ENCODE assay signal across 8 cellular contexts in genomic region chr19:41144403-41144802, GRCh38. TPM values are rescaled to one million over a fixed set of nuclear protein-coding genes. Genes with fewer than 3 reads are reported as not detected.
DNase-seq lines count a peak whose midpoint lies in the region; ATAC-seq and TF ChIP-seq lines count a peak whose summit lies in the region.

No MANE protein-coding gene starts in this region.

- H3K4me1 ChIP-seq in Loucy (ENCODE audit: insufficient read depth, low read length, poor library complexity, severe bottlenecking) (no peaks in the 10 kb centered on the region), SK-N-SH (ENCODE audit: control insufficient read depth in 1 of 2, insufficient read depth in 2 of 2, low read depth in 1 of 2, low read length in 1 of 2) (no peaks in the 10 kb centered on the region), uterus (no peaks in the 10 kb centered on the region)

- intact Hi-C loops in activated naive CD4-positive, alpha-beta T cell treated with anti-CD3 and anti-CD28 coated beads for 36 hours (cut with micrococcal nuclease) = loop anchor here (1.0 to 2.0 kb wide), 3 partner anchors 17 to 482 kb away; no protein-coding TSS in a partner anchor
- intact Hi-C loops in Right ventricle myocardium inferior (cut with DNase I) (loop anchor here (1.0 kb wide), 3 partner anchors 18 to 481 kb away; no protein-coding TSS in a partner anchor), uterus (cut with DNase I; ENCODE audit: low total_unique reads) (no loop called here)

- 28% methylated on average over 7 of the region's 7 CpGs for WGBS in SK-N-SH (ENCODE audit: low lambda C conversion rate)

- H3K79me2 ChIP-seq in Loucy (ENCODE audit: insufficient read depth, low read length) (no peaks in the 10 kb centered on the region), SK-N-SH (ENCODE audit: insufficient read depth) (no peaks in the 10 kb centered on the region)

- H4K20me1 ChIP-seq in Loucy (ENCODE audit: insufficient read depth, low read length, poor library complexity, severe bottlenecking) (no peaks in the 10 kb centered on the region), SK-N-SH (ENCODE audit: insufficient read depth) (no peaks in the 10 kb centered on the region)

- no peaks in the 10 kb centered on the region for H3K9me3 Mint-ChIP-seq in activated naive CD4-positive, alpha-beta T cell treated with anti-CD3 and anti-CD28 coated beads for 36 hours
- no peaks in the 10 kb centered on the region for H3K9me3 Mint-ChIP-seq in progenitor cell of endocrine pancreas (ENCODE audit: low read depth)

- H3K9me2 ChIP-seq in Loucy (replicated peaks; ENCODE audit: low read depth, low read length) = no peaks in the 10 kb centered on the region
- H3K9me2 ChIP-seq in SK-N-SH = no peaks in the 10 kb centered on the region

- POLR2A ChIA-PET in SK-N-SH (lab: Yijun Ruan, JAX) = no interaction called here

- no peaks in the 10 kb centered on the region for H3F3A ChIP-seq in Loucy (ENCODE audit: low read depth)
- no peaks in the 10 kb centered on the region for H3F3A ChIP-seq in SK-N-SH (replicated peaks; ENCODE audit: insufficient read depth)

- no peaks in the 10 kb centered on the region for H3K9me3 ChIP-seq in Loucy (ENCODE audit: insufficient read depth, low read depth, low read length)
- no peaks in the 10 kb centered on the region for H3K9me3 ChIP-seq in SK-N-SH
- H3K9me3 ChIP-seq in uterus = no peaks in the 10 kb centered on the region

- H3K4me1 Mint-ChIP-seq in activated naive CD4-positive, alpha-beta T cell treated with anti-CD3 and anti-CD28 coated beads for 36 hours (ENCODE audit: low read depth) = no peaks in the 10 kb centered on the region
- no peaks in the 10 kb centered on the region for H3K4me1 Mint-ChIP-seq in progenitor cell of endocrine pancreas (ENCODE audit: low read depth)

- CTCF ChIA-PET in SK-N-SH (lab: Yijun Ruan, JAX) = interaction anchor here (0.7 to 1.6 kb wide), 10 partner anchors 10 to 175 kb away, joined by 3 to 5 read pairs (median 4); no protein-coding TSS in a partner anchor
- CTCF ChIA-PET in activated naive CD4-positive, alpha-beta T cell treated with anti-CD3 and anti-CD28 coated beads for 36 hours (lab: Charles Lee) = interaction anchor here (0.6 to 2.2 kb wide), 18 partner anchors 12 to 801 kb away, joined by 3 to 18 read pairs (median 4); no protein-coding TSS in a partner anchor

- TF ChIP-seq CTCF in Loucy (conservative IDR thresholded peaks at IDR 0.05; ENCODE audit: low read length) = peak; percentile 87
- TF ChIP-seq CTCF in SK-N-SH (IDR thresholded peaks at IDR 0.05) = peak; percentile 85
- TF ChIP-seq CTCF in progenitor cell of endocrine pancreas (IDR thresholded peaks at IDR 0.05; ENCODE audit: unreplicated experiment) = peak; percentile 75
- peak; percentile 63 to 70 (median 66) for TF ChIP-seq CTCF in uterus (IDR thresholded peaks at IDR 0.05)

- no peaks in the 10 kb centered on the region for H3K36me3 ChIP-seq in Loucy (ENCODE audit: insufficient read depth, low read length)
- no peaks in the 10 kb centered on the region for H3K36me3 ChIP-seq in SK-N-SH (replicated peaks in 1 of 2; ENCODE audit: control insufficient read depth in 1 of 2, insufficient read depth in 2 of 2, low read length in 1 of 2)
- H3K36me3 ChIP-seq in uterus = no peaks in the 10 kb centered on the region

- DNase-seq in DMS53 treated with DMSO at 0.1 percent for 48 hours (lab: John Stamatoyannopoulos, UW; ENCODE audit: unreplicated experiment) (peak; percentile 58), SK-N-SH (peak; percentile 42), Right ventricle myocardium inferior (ENCODE audit: missing footprints) (peak; percentile 85), progenitor cell of endocrine pancreas (ENCODE audit: low spot score, unreplicated experiment) (peak; percentile 48), uterus (peak; percentile 52 to 69)
- peak; percentile 95 for DNase-seq in activated naive CD4-positive, alpha-beta T cell treated with anti-CD3 and anti-CD28 coated beads for 36 hours

- no peak overlapping the region for H3K4me3 Mint-ChIP-seq in activated naive CD4-positive, alpha-beta T cell treated with anti-CD3 and anti-CD28 coated beads for 36 hours
- no peak overlapping the region for H3K4me3 Mint-ChIP-seq in progenitor cell of endocrine pancreas (ENCODE audit: low read depth)

- peaks cover 3% of the 10 kb centered on the region for H3K27me3 Mint-ChIP-seq in activated naive CD4-positive, alpha-beta T cell treated with anti-CD3 and anti-CD28 coated beads for 36 hours (ENCODE audit: low read depth)
- no peaks in the 10 kb centered on the region for H3K27me3 Mint-ChIP-seq in progenitor cell of endocrine pancreas

- no peak overlapping the region for H3K27ac ChIP-seq in SK-N-SH (ENCODE audit: low read depth in 2 of 2, low read length in 1 of 2)
- no peak overlapping the region for H3K27ac ChIP-seq in uterus

- no peak overlapping the region for H2AFZ ChIP-seq in Loucy (ENCODE audit: low read length)
- no peak overlapping the region for H2AFZ ChIP-seq in SK-N-SH (ENCODE audit: low read depth)

- H3K27me3 ChIP-seq in Loucy (ENCODE audit: insufficient read depth, low read length, poor library complexity, severe bottlenecking) = no peaks in the 10 kb centered on the region
- peaks cover 59% of the 10 kb centered on the region for H3K27me3 ChIP-seq in SK-N-SH (ENCODE audit: insufficient read depth)
- H3K27me3 ChIP-seq in uterus = no peaks in the 10 kb centered on the region

- no peaks in the 10 kb centered on the region for H3K36me3 Mint-ChIP-seq in activated naive CD4-positive, alpha-beta T cell treated with anti-CD3 and anti-CD28 coated beads for 36 hours (ENCODE audit: low read depth)
- no peaks in the 10 kb centered on the region for H3K36me3 Mint-ChIP-seq in progenitor cell of endocrine pancreas (ENCODE audit: insufficient read depth)

- H3K9ac ChIP-seq in Loucy (ENCODE audit: low read depth, low read length, poor library complexity, severe bottlenecking) = no peak overlapping the region
- H3K9ac ChIP-seq in SK-N-SH = no peak overlapping the region

- TF ChIP-seq POLR2A in uterus (IDR thresholded peaks at IDR 0.05) = no peak

- TF ChIP-seq EP300 in SK-N-SH (IDR thresholded peaks at IDR 0.05; ENCODE audit: borderline replicate concordance in 1 of 2, low read depth in 1 of 2, low read length in 1 of 2) = no peak

- peak; percentile 77 for TF ChIP-seq RAD21 in SK-N-SH (IDR thresholded peaks at IDR 0.05; ENCODE audit: low read length)

- no peak overlapping the region for H3K27ac Mint-ChIP-seq in activated naive CD4-positive, alpha-beta T cell treated with anti-CD3 and anti-CD28 coated beads for 36 hours
- no peak overlapping the region for H3K27ac Mint-ChIP-seq in progenitor cell of endocrine pancreas

- H3K4me2 ChIP-seq in Loucy (ENCODE audit: low read depth, low read length, poor library complexity, severe bottlenecking) (no peak overlapping the region), SK-N-SH (no peak overlapping the region)

- ATAC-seq in Right ventricle myocardium inferior = peak; percentile 56
- ATAC-seq in HG03039 (IDR thresholded peaks at IDR 0.05; ENCODE audit: unreplicated experiment) = no peak

- H3K4me3 ChIP-seq in Loucy (ENCODE audit: low read length, poor library complexity, severe bottlenecking) = no peak overlapping the region
- H3K4me3 ChIP-seq in SK-N-SH (ENCODE audit: low read depth in 2 of 2, low read length in 1 of 2) = no peak overlapping the region; a peak in 1 of 4 replicates
- no peak overlapping the region for H3K4me3 ChIP-seq in uterus

TF ChIP-seq in SK-N-SH, 30 proteins besides CTCF, POLR2A, EP300 and RAD21:
- TF ChIP-seq SMC3 (IDR thresholded peaks at IDR 0.05; ENCODE audit: low read depth, low read length) = peak; percentile 63
- no peak for TF ChIP-seq ZBTB33 (IDR thresholded peaks at IDR 0.05; ENCODE audit: borderline replicate concordance, low read depth)

RNA-seq across cellular contexts. Expression of gene CYP2F1, which starts 30.2 kb away (rescaled TPM):
- not detected in 2 replicates for polyA plus RNA-seq in SK-N-SH (2012; rRNA removed)
- not detected in 2 replicates for polyA plus RNA-seq in SK-N-SH (2012; cell fraction: cytosol; rRNA removed)
- not detected in 2 replicates for polyA plus RNA-seq in SK-N-SH (2012; cell fraction: nucleus; rRNA removed)
- not detected for total RNA-seq in activated naive CD4-positive, alpha-beta T cell treated with anti-CD3 and anti-CD28 coated beads for 36 hours
- total RNA-seq in Right ventricle myocardium inferior = not detected
- not detected in 2 replicates for total RNA-seq in progenitor cell of endocrine pancreas
- not detected for total RNA-seq in uterus

RNA-seq across cellular contexts. Expression of gene CYP2S1, which starts 48.6 kb away (rescaled TPM):
- 0.50 and 0.67 TPM in 2 replicates for polyA plus RNA-seq in SK-N-SH (2012; rRNA removed)
- 0.67 and 0.73 TPM in 2 replicates for polyA plus RNA-seq in SK-N-SH (2012; cell fraction: cytosol; rRNA removed)
- polyA plus RNA-seq in SK-N-SH (2012; cell fraction: nucleus; rRNA removed) = 0.98 and 0.99 TPM in 2 replicates
- 1 to 10 TPM in 1 of 2 experiments, under 1 TPM in 1; 0.79 to 1.9 TPM for total RNA-seq in activated naive CD4-positive, alpha-beta T cell treated with anti-CD3 and anti-CD28 coated beads for 36 hours
- total RNA-seq in Right ventricle myocardium inferior (0.73 TPM), progenitor cell of endocrine pancreas (4.0 and 5.8 TPM in 2 replicates), uterus (1 to 10 TPM in 1 of 4 donors, under 1 TPM in 1, not detected in 2; 0.48 to 1.2 TPM)

RNA-seq across cellular contexts. Expression of gene CYP2A13, which starts 56.2 kb away (rescaled TPM):
- polyA plus RNA-seq in SK-N-SH (2012; rRNA removed) = not detected in 2 replicates
- polyA plus RNA-seq in SK-N-SH (2012; cell fraction: cytosol; rRNA removed) = not detected in 2 replicates
- polyA plus RNA-seq in SK-N-SH (2012; cell fraction: nucleus; rRNA removed) = not detected in 2 replicates
- not detected for total RNA-seq in activated naive CD4-positive, alpha-beta T cell treated with anti-CD3 and anti-CD28 coated beads for 36 hours
- total RNA-seq in Right ventricle myocardium inferior = not detected
- 0.17 TPM in 1 of 2 replicates, not detected in the other for total RNA-seq in progenitor cell of endocrine pancreas
- total RNA-seq in uterus = not detected

Comparison
In these comparisons a context has a peak if more than half of its experiments do, and no peak if none do; other contexts are left out.
1. DNase-seq: peak in every context shown above with its lines; median percentile 95 in activated naive CD4-positive, alpha-beta T cell treated with anti-CD3 and anti-CD28 coated beads for 36 hours; 85 in Right ventricle myocardium inferior; 60 in uterus; 58 in DMS53 treated with DMSO at 0.1 percent for 48 hours; 48 in progenitor cell of endocrine pancreas; 42 in SK-N-SH.